Comparison of ENCODE assay signal across 1 cellular context in genomic region chr16:71845639-71846431, GRCh38.
TF ChIP-seq lines count a peak whose summit lies in the region.

ATXN1L (plus strand) TSS chr16:71845976; CDS start chr16:71849741, 3,765 bp downstream.

TF ChIP-seq in K562, 482 proteins besides CTCF, POLR2A, EP300 and RAD21 (continued from another document and continues in another):
- TF ChIP-seq HDAC6 (IDR thresholded peaks at IDR 0.05; ENCODE audit: low read depth, low read length) = no peak
- no peak for TF ChIP-seq PYGO2 (tag; IDR thresholded peaks at IDR 0.05)
- no peak for TF ChIP-seq RBM15 (IDR thresholded peaks at IDR 0.05; ENCODE audit: insufficient read depth, low read length)
- TF ChIP-seq ZSCAN29 (IDR thresholded peaks at IDR 0.05) = no peak
- no peak for TF ChIP-seq POLR3G (IDR thresholded peaks at IDR 0.05; ENCODE audit: extremely low read depth, insufficient read length, insufficient replicate concordance)
- no peak for TF ChIP-seq PURB (CRISPR knock-in tag; IDR thresholded peaks at IDR 0.05; ENCODE audit: low read depth)
- no peak for TF ChIP-seq MAFG (tag; conservative IDR thresholded peaks at IDR 0.05)
- TF ChIP-seq NONO (IDR thresholded peaks at IDR 0.05; ENCODE audit: low read depth in 2 of 2, low read length in 1 of 2) = peak; percentile 27 to 68; a peak in 2 of 4 replicates
- TF ChIP-seq DNMT1 (IDR thresholded peaks at IDR 0.05) = no peak
- TF ChIP-seq XRCC3 (IDR thresholded peaks at IDR 0.05) = no peak
- TF ChIP-seq ZNF232 (CRISPR knock-in tag; IDR thresholded peaks at IDR 0.05) = no peak
- peak; percentile 86 for TF ChIP-seq HCFC1 (IDR thresholded peaks at IDR 0.05; ENCODE audit: low read depth, low read length)
- TF ChIP-seq ZNF347 (CRISPR knock-in tag; IDR thresholded peaks at IDR 0.05; ENCODE audit: low read depth) = no peak
- TF ChIP-seq RFX7 (CRISPR knock-in tag; IDR thresholded peaks at IDR 0.05) = no peak
- 0 out of 2 replicates have a peak, but pooled peaks have one; percentile 41 for TF ChIP-seq NR3C1 (CRISPR knock-in tag; IDR thresholded peaks at IDR 0.05)
- peak; percentile 46; the same call in 1 of the 2 replicates for TF ChIP-seq TAF7 (tag; IDR thresholded peaks at IDR 0.05)
- TF ChIP-seq MAX (CRISPR knock-in tag; IDR thresholded peaks at IDR 0.05) = no peak
- no peak for TF ChIP-seq ZC3H4 (CRISPR knock-in tag; IDR thresholded peaks at IDR 0.05; ENCODE audit: borderline replicate concordance)
- TF ChIP-seq ATF3 (IDR thresholded peaks at IDR 0.05) = peak; percentile 91
- TF ChIP-seq ATF3 (CRISPR knock-in tag; conservative IDR thresholded peaks at IDR 0.05) = no peak; the same call in 1 of the 2 replicates
- TF ChIP-seq NFRKB (IDR thresholded peaks at IDR 0.05; ENCODE audit: low read depth) = no peak; the same call in 1 of the 2 replicates
- TF ChIP-seq ZNF444 (CRISPR knock-in tag; IDR thresholded peaks at IDR 0.05) = no peak
- TF ChIP-seq TFE3 (CRISPR knock-in tag; IDR thresholded peaks at IDR 0.05) = peak; percentile 86
- no peak for TF ChIP-seq RBM39 (optimal IDR thresholded peaks at IDR 0.05; ENCODE audit: low read depth, low read length)
- no peak for TF ChIP-seq ZBTB8A (IDR thresholded peaks at IDR 0.05; ENCODE audit: partially characterized antibody)
- TF ChIP-seq GABPA (tag; conservative IDR thresholded peaks at IDR 0.05; ENCODE audit: low read depth) = peak; percentile 75
- TF ChIP-seq POLR2G (IDR thresholded peaks at IDR 0.05; ENCODE audit: low read depth, low read length) = peak; percentile 97
- TF ChIP-seq TCF7L2 (IDR thresholded peaks at IDR 0.05; ENCODE audit: low read depth, low read length) = no peak
- no peak for TF ChIP-seq ZNF561 (CRISPR knock-in tag; conservative IDR thresholded peaks at IDR 0.05)
- no peak for TF ChIP-seq PRMT5 (CRISPR knock-in tag; IDR thresholded peaks at IDR 0.05)
- TF ChIP-seq ZNF140 (CRISPR knock-in tag; IDR thresholded peaks at IDR 0.05) = no peak
- TF ChIP-seq SMC3 (conservative IDR thresholded peaks at IDR 0.05; ENCODE audit: insufficient read depth, low read depth, low read length) = no peak
- no peak for TF ChIP-seq FIP1L1 (IDR thresholded peaks at IDR 0.05; ENCODE audit: low read depth, low read length, poor library complexity, severe bottlenecking)
- TF ChIP-seq LCOR (CRISPR knock-in tag; IDR thresholded peaks at IDR 0.05) = no peak
- peak; percentile 74; the same call in 1 of the 2 replicates for TF ChIP-seq MYC (IDR thresholded peaks at IDR 0.05; ENCODE audit: low read depth, low read length)
- no peak for TF ChIP-seq MYC (CRISPR knock-in tag; IDR thresholded peaks at IDR 0.05; ENCODE audit: borderline replicate concordance, low read depth)
- TF ChIP-seq KAT7 (CRISPR knock-in tag; IDR thresholded peaks at IDR 0.05; ENCODE audit: borderline replicate concordance) = no peak
- no peak for TF ChIP-seq ZNF41 (CRISPR knock-in tag; conservative IDR thresholded peaks at IDR 0.05)
- peak; percentile 94 for TF ChIP-seq BHLHE40 (IDR thresholded peaks at IDR 0.05; ENCODE audit: low read length)
- TF ChIP-seq GMEB1 (CRISPR knock-in tag; IDR thresholded peaks at IDR 0.05) = no peak
- no peak for TF ChIP-seq MEF2A (IDR thresholded peaks at IDR 0.05; ENCODE audit: control insufficient read depth, low read depth, low read length)
- no peak for TF ChIP-seq XRCC5 (IDR thresholded peaks at IDR 0.05; ENCODE audit: low read depth, low read length)
- TF ChIP-seq TEAD2 (tag; IDR thresholded peaks at IDR 0.05) = no peak
- no peak for TF ChIP-seq ZNF586 (CRISPR knock-in tag; conservative IDR thresholded peaks at IDR 0.05)
- no peak for TF ChIP-seq ASH1L (IDR thresholded peaks at IDR 0.05; ENCODE audit: borderline replicate concordance, low read depth, partially characterized antibody)
- no peak for TF ChIP-seq PTBP1 (IDR thresholded peaks at IDR 0.05; ENCODE audit: low read depth, low read length)
- peak; percentile 24 to 25; a peak in 2 of 4 replicates for TF ChIP-seq SIX5 (IDR thresholded peaks at IDR 0.05; ENCODE audit: borderline replicate concordance in 1 of 2, insufficient read depth in 1 of 2, low read depth in 1 of 2, low read length in 2 of 2)
- no peak for TF ChIP-seq TCFL5 (CRISPR knock-in tag; conservative IDR thresholded peaks at IDR 0.05)
- TF ChIP-seq MCM5 (IDR thresholded peaks at IDR 0.05; ENCODE audit: low read depth) = no peak
- peak; percentile 43; the same call in 1 of the 2 replicates for TF ChIP-seq SOX6 (IDR thresholded peaks at IDR 0.05)
- TF ChIP-seq GTF2F1 (IDR thresholded peaks at IDR 0.05; ENCODE audit: low read depth, low read length) = no peak
- peak; percentile 88 for TF ChIP-seq USF1 (CRISPR knock-in tag; IDR thresholded peaks at IDR 0.05)
- TF ChIP-seq CREBBP (IDR thresholded peaks at IDR 0.05; ENCODE audit: low read depth, low read length) = no peak
- no peak; the same call in 1 of the 2 replicates for TF ChIP-seq FOXP4 (CRISPR knock-in tag; IDR thresholded peaks at IDR 0.05; ENCODE audit: borderline replicate concordance)
- no peak for TF ChIP-seq ZNF639 (CRISPR knock-in tag; conservative IDR thresholded peaks at IDR 0.05 in 1 of 2, IDR thresholded peaks at IDR 0.05 in 1 of 2)
- no peak for TF ChIP-seq MCM3 (IDR thresholded peaks at IDR 0.05)
- peak; percentile 55 for TF ChIP-seq PRDM10 (IDR thresholded peaks at IDR 0.05; ENCODE audit: partially characterized antibody)
- no peak for TF ChIP-seq ZKSCAN8 (CRISPR knock-in tag; IDR thresholded peaks at IDR 0.05)
- TF ChIP-seq SRF (CRISPR knock-in tag; IDR thresholded peaks at IDR 0.05) = 0 out of 4 replicates have a peak, but pooled peaks of 1 of the 2 experiments have one; percentile 31
- 0 out of 4 replicates have a peak, but pooled peaks of 1 of the 2 experiments have one; percentile 38 for TF ChIP-seq KDM4B (IDR thresholded peaks at IDR 0.05; ENCODE audit: borderline replicate concordance in 2 of 2, low read depth in 1 of 2)
- no peak for TF ChIP-seq ELF1 (tag; IDR thresholded peaks at IDR 0.05)
- no peak for TF ChIP-seq ZNF24 (IDR thresholded peaks at IDR 0.05)
- no peak for TF ChIP-seq SMAD2 (IDR thresholded peaks at IDR 0.05; ENCODE audit: low read depth, low read length)
- peak; percentile 64; the same call in 1 of the 2 replicates for TF ChIP-seq PML (IDR thresholded peaks at IDR 0.05; ENCODE audit: low read length)
- TF ChIP-seq THRAP3 (IDR thresholded peaks at IDR 0.05; ENCODE audit: borderline replicate concordance) = no peak
- no peak for TF ChIP-seq STAT5A (IDR thresholded peaks at IDR 0.05; ENCODE audit: borderline replicate concordance, low read length)
- TF ChIP-seq HNRNPLL (IDR thresholded peaks at IDR 0.05; ENCODE audit: low read depth, low read length, poor library complexity, severe bottlenecking) = no peak
